In the genomic region with DNA sequence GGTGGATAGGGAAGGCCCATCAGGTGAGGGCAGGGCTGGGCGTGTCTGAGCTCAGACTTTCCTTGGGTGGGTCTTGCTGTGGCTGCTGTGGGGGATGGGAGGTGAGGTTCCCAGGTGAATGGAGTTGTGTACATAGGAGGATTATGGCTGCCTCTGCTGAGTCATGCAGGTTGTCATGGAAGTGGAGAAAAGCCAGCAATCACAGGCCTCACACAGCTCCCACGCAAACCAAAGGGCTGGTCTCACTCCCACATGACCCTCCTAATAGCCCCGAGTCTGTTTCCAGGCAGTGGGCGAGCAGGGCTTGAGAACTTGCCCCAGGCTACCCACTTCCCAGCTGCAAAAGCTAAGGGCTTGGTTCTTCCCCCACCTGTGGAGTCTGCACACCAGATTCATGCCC, we compare ENCODE assay signal across 33 cellular contexts.
DNase-seq lines count a peak whose midpoint lies in the region; ATAC-seq and TF ChIP-seq lines count a peak whose summit lies in the region.
"Had no signal": no experiment of that assay in that cellular context is flagged by ENCODE, and none has a peak within 500 bp of the region (broad histone marks: within the 10 kb centered on the region; RNA-seq: fewer than 3 reads in every experiment).

No MANE protein-coding gene starts in this region.

- no TSS peak for BruUV-seq in mammary epithelial cell (replicated peaks; lab: Mats Ljungman, UMichigan)

- H3K9me3 ChIP-seq in mammary epithelial cell (replicated peaks; ENCODE audit: insufficient read depth, low read length) = no peaks in the 10 kb centered on the region
- H3K9me3 ChIP-seq in ovary = no peaks in the 10 kb centered on the region
- H3K9me3 ChIP-seq: neutrophil had no signal

- H3K4me3 ChIP-seq in mammary epithelial cell (replicated peaks in 1 of 3; ENCODE audit: insufficient read depth in 1 of 3, low read depth in 2 of 3, low read length in 3 of 3) (no peak overlapping the region), ovary (no peak overlapping the region)
- H3K4me3 ChIP-seq: coronary artery, SJCRH30, tibial artery had no signal

- H3K36me3 ChIP-seq in mammary epithelial cell (ENCODE audit: insufficient read depth, low read length) = no peaks in the 10 kb centered on the region
- no peaks in the 10 kb centered on the region for H3K36me3 ChIP-seq in ovary
- H3K36me3 ChIP-seq: neutrophil, SJCRH30, tibial artery had no signal

- no peak overlapping the region for H3K27ac ChIP-seq in mammary epithelial cell (ENCODE audit: insufficient read depth, low read depth, low read length)
- no peak overlapping the region for H3K27ac ChIP-seq in ovary
- H3K27ac ChIP-seq: coronary artery, neutrophil, SJCRH30, tibial artery had no signal

- in situ Hi-C loops in mammary epithelial cell (cut with MboI; ENCODE audit: low sequenced_read_pairs in 2 of 2) = no loop called here

- no peak for TF ChIP-seq POLR2A in ovary (IDR thresholded peaks at IDR 0.05)

- H3K4me1 ChIP-seq in mammary epithelial cell (ENCODE audit: insufficient read depth, low read length) = peaks cover 8% of the 10 kb centered on the region
- H3K4me1 ChIP-seq in ovary (ENCODE audit: insufficient read depth) = no peaks in the 10 kb centered on the region
- H3K4me1 ChIP-seq: SJCRH30, tibial artery had no signal

- H3K4me2 ChIP-seq in mammary epithelial cell (ENCODE audit: insufficient read depth, low read depth, low read length) = no peak overlapping the region

- no peak for TF ChIP-seq EP300 in ovary (IDR thresholded peaks at IDR 0.05)

- no peak overlapping the region for H3K9ac ChIP-seq in mammary epithelial cell (ENCODE audit: insufficient read depth, low read length)

- dilution Hi-C loops in mammary epithelial cell (cut with HindIII; ENCODE audit: low sequenced_read_pairs) = no loop called here

- H3K79me2 ChIP-seq in mammary epithelial cell (ENCODE audit: insufficient read depth, low read length) = no peaks in the 10 kb centered on the region

- no peaks in the 10 kb centered on the region for H4K20me1 ChIP-seq in mammary epithelial cell (ENCODE audit: insufficient read depth, low read length)

- CTCF ChIA-PET in mammary epithelial cell (lab: Charles Lee; ENCODE audit: low non-redundant PET) = no interaction called here

- peak overlapping the region; percentile 73 for H2AFZ ChIP-seq in mammary epithelial cell (ENCODE audit: low read depth, low read length)

- peak; percentile 21 for DNase-seq in DMS53 treated with DMSO at 0.1 percent for 48 hours (lab: John Stamatoyannopoulos, UW; ENCODE audit: unreplicated experiment)
- DNase-seq in LoVo (ENCODE audit: low spot score) = peak; percentile 79
- DNase-seq in mammary epithelial cell = peak; percentile 55
- DNase-seq in left colon = peak; percentile 19 to 29
- no peak for DNase-seq in activated CD4-positive, CD25-positive, alpha-beta regulatory T cell (lab: John Stamatoyannopoulos, UW)
- DNase-seq in ovary = no peak
- DNase-seq: ACHN; activated CD4-positive, alpha-beta T cell treated with anti-CD3 and anti-CD28 coated beads, Interleukin-2, amount 10 ng/mL, durations not matched to agents 24 days and 14 days; activated gamma-delta T cell; activated naive CD8-positive, alpha-beta T cell treated with anti-CD3 and anti-CD28 coated beads, Interleukin-2, amount 10 ng/mL, durations not matched to agents 7 days and 5 days; activated T-cell treated with anti-CD3 and anti-CD28 coated beads, Interleukin-2, amount 50 U/mL, for 4 hours; aorta; CD8-positive, alpha-beta memory T cell; DMS79; effector memory CD4-positive, alpha-beta T cell; GDM1; GOT3; KG1; naive B cell; NCI-H1417 treated with DMSO at 0.1 percent for 48 hours; NCI-H2081 treated with DMSO at 0.1 percent for 48 hours; NCI-H345; NCI-H82; RPMI8226; SJCRH30; stimulated activated CD4-positive, alpha-beta T cell treated with anti-CD3 and anti-CD28 coated beads, Interleukin-4, amount 100 ng/mL, for 1 hour; T1000; tibial artery had no signal

- intact Hi-C loops in mammary epithelial cell (cut with micrococcal nuclease) (no loop called here), left colon (cut with DNase I, micrococcal nuclease) (no loop called here), ovary (cut with DNase I) (no loop called here)

- TF ChIP-seq CTCF in mammary epithelial cell (conservative IDR thresholded peaks at IDR 0.05 in 1 of 2, IDR thresholded peaks at IDR 0.05 in 1 of 2; ENCODE audit: extremely low read depth in 1 of 2, insufficient read depth in 1 of 2, low read depth in 1 of 2, low read length in 2 of 2) = no peak
- TF ChIP-seq CTCF in ovary (IDR thresholded peaks at IDR 0.05) = no peak

- WGBS in mammary epithelial cell (ENCODE audit: low coverage, missing lambda C conversion rate) = 57% methylated on average over 3 of the region's 4 CpGs
- 80 to 92% (median 90%) methylated on average over 4 of the region's 4 CpGs for WGBS in ovary, 3 donors

- peaks cover 3% of the 10 kb centered on the region for H3K27me3 ChIP-seq in mammary epithelial cell (ENCODE audit: insufficient read depth, low read length)
- no peaks in the 10 kb centered on the region for H3K27me3 ChIP-seq in ovary
- H3K27me3 ChIP-seq: neutrophil, SJCRH30, tibial artery had no signal

- ATAC-seq in left colon (no peak), GM19035 (IDR thresholded peaks at IDR 0.05; ENCODE audit: unreplicated experiment) (no peak), GM21737 (IDR thresholded peaks at IDR 0.05; ENCODE audit: unreplicated experiment) (no peak)
- ATAC-seq: activated T-cell treated with anti-CD3 and anti-CD28 coated beads, Interleukin-2, amount 50 U/mL, for 4 hours; sciatic nerve had no signal

Comparison
In these comparisons a context has a peak if more than half of its experiments do, and no peak if none do; other contexts are left out.
1. DNase-seq: peak in DMS53 treated with DMSO at 0.1 percent for 48 hours (single experiment), LoVo (single experiment), mammary epithelial cell (single experiment) and left colon (2 of 2); none in activated CD4-positive, CD25-positive, alpha-beta regulatory T cell (0 of 4) and ovary (0 of 5).